Comparison of ENCODE assay signal across 8 cellular contexts in the genomic region with DNA sequence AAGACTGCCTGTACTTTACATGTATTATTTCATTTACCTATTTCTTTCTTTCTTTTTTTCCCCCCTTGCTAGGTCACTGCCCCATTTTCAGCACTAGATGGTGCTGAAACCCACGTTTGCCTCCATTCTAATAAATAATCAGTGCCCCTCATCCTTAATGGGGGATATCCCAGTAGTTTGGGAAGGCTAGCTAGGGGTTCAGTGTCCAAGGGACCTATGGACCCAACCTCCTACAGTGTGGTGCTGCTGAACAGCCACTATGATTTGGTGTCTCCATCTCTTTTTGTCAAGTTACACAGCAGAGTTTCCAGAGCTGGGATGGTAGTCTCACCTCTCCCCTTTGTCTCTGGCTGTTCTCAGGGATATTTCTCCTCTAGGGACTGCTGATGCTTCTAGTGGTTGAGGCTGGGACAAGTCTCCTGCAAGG. TPM values are rescaled to one million over a fixed set of nuclear protein-coding genes. Genes with fewer than 3 reads are reported as not detected.
DNase-seq lines count a peak whose midpoint lies in the region; ATAC-seq and TF ChIP-seq lines count a peak whose summit lies in the region.

No MANE protein-coding gene starts in this region.

- no peak for DNase-seq in AG09309 (ENCODE audit: low read depth)
- no peak for DNase-seq in Peyer's patch
- DNase-seq in uterus: no peak
- DNase-seq in effector CD4-positive, alpha-beta T cell: no peak
- no peak for DNase-seq in NCI-H187 (lab: John Stamatoyannopoulos, UW)

- no peak for TF ChIP-seq POLR2A in Peyer's patch (IDR thresholded peaks at IDR 0.05)
- TF ChIP-seq POLR2A in gastroesophageal sphincter (IDR thresholded peaks at IDR 0.05): no peak
- no peak for TF ChIP-seq POLR2A in uterus (IDR thresholded peaks at IDR 0.05)

- H3K4me3 ChIP-seq in AG09309 (ENCODE audit: control insufficient read depth, low read depth, low read length) (no peak overlapping the region), Peyer's patch (no peak overlapping the region), gastroesophageal sphincter (no peak overlapping the region), uterus (no peak overlapping the region)

- ATAC-seq in gastroesophageal sphincter: no peak
- no peak for ATAC-seq in HG03095 (IDR thresholded peaks at IDR 0.05; ENCODE audit: unreplicated experiment)

- H3K27me3 ChIP-seq in Peyer's patch: no peaks in the 10 kb centered on the region
- no peaks in the 10 kb centered on the region for H3K27me3 ChIP-seq in gastroesophageal sphincter
- no peaks in the 10 kb centered on the region for H3K27me3 ChIP-seq in uterus

- H3K4me1 ChIP-seq in Peyer's patch: no peaks in the 10 kb centered on the region
- H3K4me1 ChIP-seq in gastroesophageal sphincter: peaks cover 0 to 16% (median 10%) of the 10 kb centered on the region in 3 donors
- no peaks in the 10 kb centered on the region for H3K4me1 ChIP-seq in uterus

- no peak for TF ChIP-seq EP300 in gastroesophageal sphincter (IDR thresholded peaks at IDR 0.05)

- TF ChIP-seq CTCF in AG09309 (IDR thresholded peaks at IDR 0.05; ENCODE audit: control insufficient read depth, insufficient read depth, low read depth, low read length, missing control alignments) (peak; percentile 73), GM12873 (IDR thresholded peaks at IDR 0.05; ENCODE audit: insufficient read depth, low read depth, low read length, missing control alignments) (peak; percentile 68), Peyer's patch (IDR thresholded peaks at IDR 0.05) (peak; percentile 23 to 73 (median 61)), gastroesophageal sphincter (IDR thresholded peaks at IDR 0.05) (peak; percentile 39 to 70 (median 46)), uterus (IDR thresholded peaks at IDR 0.05) (peak in 3 of 4 experiments; percentile 21 to 44 (median 34))

- intact Hi-C loops in uterus (cut with DNase I; ENCODE audit: low total_unique reads): loop anchor here (5.0 kb wide), 1 partner anchor 90 kb away; the partner anchor contains the start of gene TDG

- H3K9me3 ChIP-seq in Peyer's patch (no peaks in the 10 kb centered on the region), gastroesophageal sphincter (no peaks in the 10 kb centered on the region), uterus (no peaks in the 10 kb centered on the region)

- H3K36me3 ChIP-seq in Peyer's patch (no peaks in the 10 kb centered on the region), gastroesophageal sphincter (no peaks in the 10 kb centered on the region), uterus (no peaks in the 10 kb centered on the region)

- H3K27ac ChIP-seq in Peyer's patch (no peak overlapping the region), gastroesophageal sphincter (no peak overlapping the region), uterus (no peak overlapping the region)

- 0 to 60% methylated on average over 1 of the region's 1 CpG for WGBS in gastroesophageal sphincter (ENCODE audit: low coverage in 1 of 2), 2 donors

RNA-seq across cellular contexts. Expression of gene HCFC2, which starts 6.5 kb away (rescaled TPM):
- total RNA-seq in Peyer's patch: 10 to 100 TPM; 16.0 to 34.3 (median 20.3) TPM
- total RNA-seq in gastroesophageal sphincter: 10 to 100 TPM; 29.0 to 54.5 (median 36.1) TPM
- 10 to 100 TPM in 3 of 4 donors, 1 to 10 TPM in 1; 10.0 to 61.0 (median 29.1) TPM for total RNA-seq in uterus

RNA-seq across cellular contexts. Expression of gene GLT8D2, which starts 7.8 kb away (rescaled TPM):
- total RNA-seq in Peyer's patch: 10 to 100 TPM in 1 of 4 donors, 1 to 10 TPM in 3; 3.1 to 24.8 (median 5.4) TPM
- total RNA-seq in gastroesophageal sphincter: 10 to 100 TPM in 3 of 4 donors, 1 to 10 TPM in 1; 6.9 to 20.2 (median 14.2) TPM
- 10 to 100 TPM in 3 of 4 donors, 1 to 10 TPM in 1; 2.6 to 93.0 (median 17.7) TPM for total RNA-seq in uterus
